In the genomic region with DNA sequence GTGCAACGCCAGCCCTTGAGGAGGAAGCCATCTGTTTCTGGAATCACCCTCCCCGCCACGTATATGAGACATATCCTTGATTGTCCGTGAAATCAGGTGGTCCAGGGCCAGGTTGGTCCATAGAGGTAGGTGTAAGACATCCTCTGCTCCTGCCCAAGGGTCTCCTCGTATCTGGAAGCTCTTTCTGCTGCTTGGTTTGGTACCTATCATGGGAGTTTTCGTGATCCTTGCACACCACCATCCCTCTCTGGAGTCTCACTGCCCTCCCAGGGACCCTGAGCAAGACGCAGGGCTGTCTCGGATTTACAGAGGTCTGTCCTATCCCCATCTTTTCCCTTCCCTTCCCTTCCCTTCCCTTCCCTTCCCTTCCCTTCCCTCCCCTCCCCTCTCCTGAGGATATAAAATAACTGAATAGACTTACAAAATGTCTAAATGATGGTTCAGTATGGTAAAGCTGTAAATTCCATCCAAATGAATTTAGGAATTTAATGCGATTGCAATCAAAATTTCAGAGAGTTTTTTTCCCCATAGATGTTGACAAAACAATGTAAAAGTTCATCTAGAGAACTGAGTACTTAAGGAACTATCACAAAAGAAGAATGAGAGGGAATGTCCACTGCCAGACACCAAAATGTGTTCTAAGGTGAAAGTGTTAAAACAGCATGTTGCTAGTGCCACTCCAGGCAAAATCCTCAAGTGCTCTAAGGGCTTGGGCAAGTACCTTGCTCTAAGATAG, we compare ENCODE assay signal across 9 cellular contexts. TPM values are rescaled to one million over a fixed set of nuclear protein-coding genes. Genes with fewer than 3 reads are reported as not detected.
A peak's percentile ranks its signal among the peaks of the same experiment; 100 is the strongest.
DNase-seq lines count a peak whose midpoint lies in the region; ATAC-seq and TF ChIP-seq lines count a peak whose summit lies in the region.
"Had no signal": no experiment of that assay in that cellular context is flagged by ENCODE, and none has a peak within 500 bp of the region (broad histone marks: within the 10 kb centered on the region; RNA-seq: fewer than 3 reads in every experiment).

No MANE protein-coding gene starts in this region.

- H3K9me3 Mint-ChIP-seq in activated CD4-positive, alpha-beta memory T cell treated with anti-CD3 and anti-CD28 coated beads, Interleukin-2, amount 10 ng/mL, durations not matched to agents 7 days and 5 days: no peaks in the 10 kb centered on the region

- intact Hi-C loops in testis (cut with DNase I; ENCODE audit: low total_unique reads): loop anchor here (10.0 kb wide), 1 partner anchor 332 kb away; no protein-coding TSS in a partner anchor

- peaks cover 5% of the 10 kb centered on the region for H3K4me1 ChIP-seq in testis

- H3K27me3 ChIP-seq in testis: no peaks in the 10 kb centered on the region

- CTCF ChIA-PET in activated CD4-positive, alpha-beta memory T cell treated with anti-CD3 and anti-CD28 coated beads, Interleukin-2, amount 10 ng/mL, durations not matched to agents 7 days and 5 days (lab: Charles Lee): interaction anchor here (0.7 to 3.8 kb wide), 17 partner anchors 8 to 652 kb away, joined by 3 to 34 read pairs (median 4); partner anchors contain the start of genes KRABD2, RPL26 and SLC25A35

- no peaks in the 10 kb centered on the region for H3K36me3 Mint-ChIP-seq in activated CD4-positive, alpha-beta memory T cell treated with anti-CD3 and anti-CD28 coated beads, Interleukin-2, amount 10 ng/mL, durations not matched to agents 7 days and 5 days (ENCODE audit: low read depth)

- peaks cover 7% of the 10 kb centered on the region for H3K27me3 Mint-ChIP-seq in activated CD4-positive, alpha-beta memory T cell treated with anti-CD3 and anti-CD28 coated beads, Interleukin-2, amount 10 ng/mL, durations not matched to agents 7 days and 5 days

- no peaks in the 10 kb centered on the region for H3K36me3 ChIP-seq in testis (ENCODE audit: low read depth, missing control alignments)

- no peak overlapping the region for H3K27ac ChIP-seq in testis

- WGBS in testis, 2 donors: 13% methylated on average over 9 of the region's 9 CpGs

- peaks cover 10% of the 10 kb centered on the region for H3K4me1 Mint-ChIP-seq in activated CD4-positive, alpha-beta memory T cell treated with anti-CD3 and anti-CD28 coated beads, Interleukin-2, amount 10 ng/mL, durations not matched to agents 7 days and 5 days

- H3K27ac Mint-ChIP-seq in activated CD4-positive, alpha-beta memory T cell treated with anti-CD3 and anti-CD28 coated beads, Interleukin-2, amount 10 ng/mL, durations not matched to agents 7 days and 5 days: peak overlapping the region; percentile 73

- peak; percentile 10 for DNase-seq in activated CD8-positive, alpha-beta memory T cell treated with anti-CD3 and anti-CD28 coated beads, Interleukin-2, amount 50 U/mL, for 48 hours
- no peak for DNase-seq in activated CD8-positive, alpha-beta memory T cell treated with anti-CD3 and anti-CD28 coated beads for 24 hours
- no peak for DNase-seq in activated CD4-positive, alpha-beta memory T cell treated with anti-CD3 and anti-CD28 coated beads, Interleukin-2, amount 10 ng/mL, durations not matched to agents 7 days and 5 days
- DNase-seq in iPS-NIHi7 (ENCODE audit: extremely low spot score) (peak; percentile 34), testis (no peak), ecto neural progenitor cell (ENCODE audit: low spot score) (no peak), NOMO-1 treated with dmso at 0.1 percent for 144 hours (lab: John Stamatoyannopoulos, UW; ENCODE audit: unreplicated experiment) (no peak)
- DNase-seq: cortex of kidney had no signal

- no peak for ATAC-seq in GM19463 (IDR thresholded peaks at IDR 0.05; ENCODE audit: unreplicated experiment)

- peak overlapping the region; percentile 83 for H3K4me3 Mint-ChIP-seq in activated CD4-positive, alpha-beta memory T cell treated with anti-CD3 and anti-CD28 coated beads, Interleukin-2, amount 10 ng/mL, durations not matched to agents 7 days and 5 days

- no peaks in the 10 kb centered on the region for H3K9me3 ChIP-seq in testis

- TF ChIP-seq POLR2A in testis (IDR thresholded peaks at IDR 0.05): no peak

- POLR2A ChIA-PET in activated CD4-positive, alpha-beta memory T cell treated with anti-CD3 and anti-CD28 coated beads, Interleukin-2, amount 10 ng/mL, durations not matched to agents 7 days and 5 days (lab: Charles Lee): interaction anchor here (1.0 to 1.5 kb wide), 4 partner anchors 148 to 497 kb away, joined by 3 to 8 read pairs (median 4); partner anchors contain the start of gene PFAS

- no peak for TF ChIP-seq CTCF in testis (IDR thresholded peaks at IDR 0.05)

- peak overlapping the region; percentile 58 to 78 for H3K4me3 ChIP-seq in testis

RNA-seq across cellular contexts. Expression of gene CCDC42, which starts 2.0 kb away (rescaled TPM):
- under 1 TPM; 0.28 to 0.45 TPM for total RNA-seq in activated CD4-positive, alpha-beta memory T cell treated with anti-CD3 and anti-CD28 coated beads, Interleukin-2, amount 10 ng/mL, durations not matched to agents 7 days and 5 days
- 10 to 100 TPM; 52.7 to 71.7 TPM for total RNA-seq in testis
- polyA plus RNA-seq in testis (ENCODE audit: insufficient read depth, low read depth, low replicate concordance): 260 TPM

RNA-seq across cellular contexts. Expression of gene SPDYE4, which starts 11.7 kb away (rescaled TPM):
- total RNA-seq in activated CD4-positive, alpha-beta memory T cell treated with anti-CD3 and anti-CD28 coated beads, Interleukin-2, amount 10 ng/mL, durations not matched to agents 7 days and 5 days: not detected
- 10 to 100 TPM in 1 of 2 donors, 1 to 10 TPM in 1; 3.3 to 19.6 TPM for total RNA-seq in testis
- 17.6 TPM for polyA plus RNA-seq in testis (ENCODE audit: insufficient read depth, low read depth, low replicate concordance)

RNA-seq across cellular contexts. Expression of gene MFSD6L, which starts 52.5 kb away (rescaled TPM):
- under 1 TPM in 1 of 2 experiments, not detected in 1; 0.13 TPM for total RNA-seq in activated CD4-positive, alpha-beta memory T cell treated with anti-CD3 and anti-CD28 coated beads, Interleukin-2, amount 10 ng/mL, durations not matched to agents 7 days and 5 days
- 10 to 100 TPM; 14.2 to 16.1 TPM for total RNA-seq in testis
- 56.5 TPM for polyA plus RNA-seq in testis (ENCODE audit: insufficient read depth, low read depth, low replicate concordance)

Comparison
In these comparisons a context has a peak if more than half of its experiments do, and no peak if none do; other contexts are left out.
1. DNase-seq: peak in activated CD8-positive, alpha-beta memory T cell treated with anti-CD3 and anti-CD28 coated beads, Interleukin-2, amount 50 U/mL, for 48 hours (single experiment) and iPS-NIHi7 (single experiment); none in activated CD8-positive, alpha-beta memory T cell treated with anti-CD3 and anti-CD28 coated beads for 24 hours (single experiment), activated CD4-positive, alpha-beta memory T cell treated with anti-CD3 and anti-CD28 coated beads, Interleukin-2, amount 10 ng/mL, durations not matched to agents 7 days and 5 days (single experiment), testis (single experiment), ecto neural progenitor cell (single experiment) and NOMO-1 treated with dmso at 0.1 percent for 144 hours (single experiment).
2. RNA of gene CCDC42, which starts 2.0 kb away (total RNA-seq): 52.7 to 71.7 TPM in testis; 0.28 to 0.45 TPM in activated CD4-positive, alpha-beta memory T cell treated with anti-CD3 and anti-CD28 coated beads, Interleukin-2, amount 10 ng/mL, durations not matched to agents 7 days and 5 days; every median in the first group is over 10 times any median in the second.
3. RNA of gene SPDYE4, which starts 11.7 kb away (total RNA-seq): 3.3 to 19.6 TPM in testis; not detected in activated CD4-positive, alpha-beta memory T cell treated with anti-CD3 and anti-CD28 coated beads, Interleukin-2, amount 10 ng/mL, durations not matched to agents 7 days and 5 days; every median in the first group is over 4 times any median in the second.
4. RNA of gene MFSD6L, which starts 52.5 kb away (total RNA-seq): 14.2 to 16.1 TPM in testis; 0.13 TPM in activated CD4-positive, alpha-beta memory T cell treated with anti-CD3 and anti-CD28 coated beads, Interleukin-2, amount 10 ng/mL, durations not matched to agents 7 days and 5 days; every median in the first group is over 10 times any median in the second.